ENCODE assay signal across 19 cellular contexts in genomic region chr1:111045033-111045722, GRCh38.
DNase-seq lines count a peak whose midpoint lies in the region; ATAC-seq, FAIRE-seq and TF ChIP-seq lines count a peak whose summit lies in the region.
"Had no signal": no experiment of that assay in that cellular context is flagged by ENCODE, and none has a peak within 500 bp of the region (broad histone marks: within the 10 kb centered on the region; RNA-seq: fewer than 3 reads in every experiment).

No MANE protein-coding gene starts in this region.

- TF ChIP-seq POLR2A in GM12892 (IDR thresholded peaks at IDR 0.05; ENCODE audit: low read depth, low read length), result no peak

- H3K27me3 ChIP-seq in lower lobe of right lung (ENCODE audit: low read depth) (peaks cover 4% of the 10 kb centered on the region), ascending aorta (no peaks in the 10 kb centered on the region)

- H3K9me3 Mint-ChIP-seq in activated T-helper 17 cell treated with anti-CD3 and anti-CD28 coated beads, Interleukin-2, amount 50 U/mL, for 72 hours, result no peaks in the 10 kb centered on the region
- H3K9me3 Mint-ChIP-seq: memory B cell had no signal

- H3K4me3 Mint-ChIP-seq in activated T-helper 17 cell treated with anti-CD3 and anti-CD28 coated beads, Interleukin-2, amount 50 U/mL, for 72 hours, result no peak overlapping the region
- H3K4me3 Mint-ChIP-seq: activated naive CD4-positive, alpha-beta T cell treated with anti-CD3 and anti-CD28 coated beads for 36 hours; memory B cell; natural killer cell treated with Interleukin-12 subunit alpha and Interleukin-12 subunit beta and Interleukin-15 and Interleukin-18, amount 100 ng/mL, for 72 hours had no signal

- H3K4me1 ChIP-seq in lower lobe of right lung (no peaks in the 10 kb centered on the region), ascending aorta (no peaks in the 10 kb centered on the region)

- no peaks in the 10 kb centered on the region for H3K4me1 Mint-ChIP-seq in activated T-helper 17 cell treated with anti-CD3 and anti-CD28 coated beads, Interleukin-2, amount 50 U/mL, for 72 hours

- peak; percentile 24 for ATAC-seq in activated T-helper 17 cell treated with anti-CD3 and anti-CD28 coated beads, Interleukin-2, amount 50 U/mL, for 72 hours (replicated peaks)
- peak; percentile 83 to 85 for ATAC-seq in lower lobe of right lung
- ATAC-seq: K562; natural killer cell treated with Interleukin-12 subunit alpha and Interleukin-12 subunit beta and Interleukin-15 and Interleukin-18, amount 100 ng/mL, for 72 hours had no signal

- no peaks in the 10 kb centered on the region for H3K36me3 Mint-ChIP-seq in activated T-helper 17 cell treated with anti-CD3 and anti-CD28 coated beads, Interleukin-2, amount 50 U/mL, for 72 hours (ENCODE audit: low read depth)

- no peak for TF ChIP-seq CTCF in AG09319 (IDR thresholded peaks at IDR 0.05; ENCODE audit: low read depth, low read length)
- TF ChIP-seq CTCF in lower lobe of right lung (IDR thresholded peaks at IDR 0.05), result no peak
- no peak for TF ChIP-seq CTCF in GM10266 (IDR thresholded peaks at IDR 0.05; ENCODE audit: control insufficient read depth, insufficient read depth, low read depth, missing control alignments)
- no peak for TF ChIP-seq CTCF in ascending aorta (IDR thresholded peaks at IDR 0.05)

- intact Hi-C loops in lower lobe of right lung (cut with DNase I) (no loop called here), ascending aorta (cut with DNase I) (no loop called here)

- peak; percentile 7 for DNase-seq in AG09319 (ENCODE audit: extremely low read depth, low read depth)
- DNase-seq in GM12892 (ENCODE audit: insufficient read length), result no peak
- no peak for DNase-seq in lower lobe of right lung
- DNase-seq in GM10266 (ENCODE audit: extremely low spot score), result no peak
- DNase-seq in NCI-H69 (lab: John Stamatoyannopoulos, UW), result no peak
- no peak for DNase-seq in SK-N-DZ (ENCODE audit: low spot score)
- no peak for DNase-seq in ascending aorta (ENCODE audit: low spot score in 2 of 2)
- DNase-seq: activated CD4-positive, alpha-beta T cell treated with anti-CD3 and anti-CD28 coated beads for 1 hour; activated CD8-positive, alpha-beta memory T cell treated with anti-CD3 and anti-CD28 coated beads, Interleukin-2, amount 50 U/mL, for 48 hours; activated naive CD4-positive, alpha-beta T cell treated with anti-CD3 and anti-CD28 coated beads for 36 hours; AML-193; cortex of kidney; NCI-H1048; SHP77 had no signal

- no peak overlapping the region for H3K27ac ChIP-seq in lower lobe of right lung
- no peak overlapping the region for H3K27ac ChIP-seq in ascending aorta

- no peaks in the 10 kb centered on the region for H3K36me3 ChIP-seq in lower lobe of right lung
- no peaks in the 10 kb centered on the region for H3K36me3 ChIP-seq in ascending aorta

- FAIRE-seq in GM12892 (lab: Jason Lieb, UNC), result peak; percentile 78
- FAIRE-seq: islet of Langerhans, K562 had no signal

- H3K9me3 ChIP-seq in lower lobe of right lung (peaks cover 5% of the 10 kb centered on the region), ascending aorta (no peaks in the 10 kb centered on the region)

- peaks cover 5% of the 10 kb centered on the region for H3K27me3 Mint-ChIP-seq in activated T-helper 17 cell treated with anti-CD3 and anti-CD28 coated beads, Interleukin-2, amount 50 U/mL, for 72 hours
- H3K27me3 Mint-ChIP-seq: memory B cell had no signal

- H3K4me3 ChIP-seq in lower lobe of right lung, result no peak overlapping the region
- no peak overlapping the region for H3K4me3 ChIP-seq in ascending aorta
- H3K4me3 ChIP-seq: K562 had no signal

- no peak overlapping the region for H3K27ac Mint-ChIP-seq in activated T-helper 17 cell treated with anti-CD3 and anti-CD28 coated beads, Interleukin-2, amount 50 U/mL, for 72 hours
- H3K27ac Mint-ChIP-seq: activated naive CD4-positive, alpha-beta T cell treated with anti-CD3 and anti-CD28 coated beads for 36 hours; memory B cell; natural killer cell treated with Interleukin-12 subunit alpha and Interleukin-12 subunit beta and Interleukin-15 and Interleukin-18, amount 100 ng/mL, for 72 hours had no signal
